13 cellular contexts compared by ENCODE assay signal in genomic region chr2:38747007-38747424, GRCh38. TPM values are rescaled to one million over a fixed set of nuclear protein-coding genes. Genes with fewer than 3 reads are reported as not detected.
DNase-seq lines count a peak whose midpoint lies in the region; ATAC-seq and TF ChIP-seq lines count a peak whose summit lies in the region.
"Had no signal": no experiment of that assay in that cellular context is flagged by ENCODE, and none has a peak within 500 bp of the region (broad histone marks: within the 10 kb centered on the region; RNA-seq: fewer than 3 reads in every experiment).

No MANE protein-coding gene starts in this region.

- no peak overlapping the region for H3K18ac ChIP-seq in neuronal stem cell (ENCODE audit: low read length)

- no peak for TF ChIP-seq CTCF in esophagus squamous epithelium (IDR thresholded peaks at IDR 0.05)

- peak overlapping the region in 1 of 4 donors; percentile 5 for H3K4me3 ChIP-seq in esophagus squamous epithelium
- no peak overlapping the region for H3K4me3 ChIP-seq in neuronal stem cell (ENCODE audit: low read length in 2 of 2)
- H3K4me3 ChIP-seq: ovary, upper lobe of left lung had no signal

- H3K4me1 ChIP-seq in esophagus squamous epithelium (peaks cover 7 to 66% (median 37%) of the 10 kb centered on the region in 3 donors), neuronal stem cell (ENCODE audit: control insufficient read depth in 2 of 2, insufficient read depth in 1 of 2, low read depth in 1 of 2, low read length in 2 of 2) (peaks cover 1 to 16% of the 10 kb centered on the region in 2 donors)

- no peak overlapping the region for H4K8ac ChIP-seq in neuronal stem cell (ENCODE audit: low read depth, low read length)

- no peak for TF ChIP-seq POLR2A in esophagus squamous epithelium (IDR thresholded peaks at IDR 0.05)

- no peak overlapping the region for H3K14ac ChIP-seq in neuronal stem cell (ENCODE audit: low read length)

- H3K27me3 ChIP-seq in esophagus squamous epithelium: no peaks in the 10 kb centered on the region
- no peaks in the 10 kb centered on the region for H3K27me3 ChIP-seq in neuronal stem cell (ENCODE audit: control insufficient read depth in 3 of 3, insufficient read depth in 3 of 3, low read depth in 1 of 3, low read length in 3 of 3)
- H3K27me3 ChIP-seq: ovary, upper lobe of left lung had no signal

- no peaks in the 10 kb centered on the region for H3K27me3 Mint-ChIP-seq in activated naive CD4-positive, alpha-beta T cell treated with anti-CD3 and anti-CD28 coated beads, Interleukin-2, amount 50 U/mL, for 24 hours
- H3K27me3 Mint-ChIP-seq in T-cell: peaks cover 0 to 3% of the 10 kb centered on the region in 2 donors
- H3K27me3 Mint-ChIP-seq in stimulated activated naive CD8-positive, alpha-beta T cell treated with anti-CD3 and anti-CD28 coated beads, Interleukin-15, amount 100 ng/mL, for 72 hours: no peaks in the 10 kb centered on the region

- CTCF ChIA-PET in T-cell (lab: Charles Lee): interaction anchor here (0.6 to 9.6 kb wide), 4 partner anchors 146 to 235 kb away, joined by 3 to 97 read pairs (median 5); no protein-coding TSS in a partner anchor

- peaks cover 75% of the 10 kb centered on the region for H3K4me1 Mint-ChIP-seq in activated naive CD4-positive, alpha-beta T cell treated with anti-CD3 and anti-CD28 coated beads, Interleukin-2, amount 50 U/mL, for 24 hours
- H3K4me1 Mint-ChIP-seq in T-cell: peaks cover 76 to 81% (median 79%) of the 10 kb centered on the region in 3 donors
- peaks cover 84% of the 10 kb centered on the region for H3K4me1 Mint-ChIP-seq in stimulated activated naive CD8-positive, alpha-beta T cell treated with anti-CD3 and anti-CD28 coated beads, Interleukin-15, amount 100 ng/mL, for 72 hours

- no peak overlapping the region for H2AFZ ChIP-seq in neuronal stem cell (ENCODE audit: low read length)

- H3K27ac ChIP-seq in epithelial cell of prostate (peak overlapping the region; percentile 81), esophagus squamous epithelium (peak overlapping the region in 1 of 4 donors; percentile 23), neuronal stem cell (replicated peaks; ENCODE audit: low read length) (no peak overlapping the region)
- H3K27ac ChIP-seq: ovary, WERI-Rb-1 had no signal

- no peak overlapping the region for H3K4ac ChIP-seq in neuronal stem cell (ENCODE audit: low read length)

- H3K36me3 ChIP-seq in esophagus squamous epithelium (peaks cover 25 to 78% (median 45%) of the 10 kb centered on the region in 3 donors), neuronal stem cell (replicated peaks in 1 of 2; ENCODE audit: control insufficient read depth in 2 of 2, insufficient read depth in 2 of 2, low read length in 2 of 2) (peaks cover 30 to 83% of the 10 kb centered on the region in 2 donors)
- H3K36me3 ChIP-seq: ovary had no signal

- H3K9ac ChIP-seq in neuronal stem cell (ENCODE audit: low read depth, low read length, poor library complexity): no peak overlapping the region

- H2BK15ac ChIP-seq in neuronal stem cell (ENCODE audit: low read length): no peak overlapping the region

- H3K23ac ChIP-seq in neuronal stem cell (ENCODE audit: low read depth, low read length, poor library complexity): no peak overlapping the region

- no peaks in the 10 kb centered on the region for H3K9me3 ChIP-seq in esophagus squamous epithelium
- H3K9me3 ChIP-seq in neuronal stem cell (replicated peaks in 1 of 2; ENCODE audit: control insufficient read depth in 2 of 2, insufficient read depth in 1 of 2, low read depth in 1 of 2, low read length in 2 of 2): no peaks in the 10 kb centered on the region
- H3K9me3 ChIP-seq: ovary, upper lobe of left lung had no signal

- H3K4me2 ChIP-seq in neuronal stem cell (ENCODE audit: insufficient read depth, low read length, poor library complexity, severe bottlenecking): no peak overlapping the region

- no peak for DNase-seq in activated naive CD4-positive, alpha-beta T cell (lab: John Stamatoyannopoulos, UW)
- DNase-seq in T-cell (no peak), epithelial cell of prostate (ENCODE audit: low read depth, low spot score) (no peak), esophagus squamous epithelium (lab: John Stamatoyannopoulos, UW) (no peak), neuronal stem cell (ENCODE audit: low spot score) (no peak)
- no peak for DNase-seq in stimulated activated naive CD8-positive, alpha-beta T cell treated with anti-CD3 and anti-CD28 coated beads, Interleukin-15, amount 100 ng/mL, for 72 hours
- DNase-seq: NCI-H187 treated with DMSO at 0.1 percent for 48 hours; ovary; stimulated activated CD4-positive, alpha-beta T cell treated with anti-CD3 and anti-CD28 coated beads, Interleukin-4, amount 100 ng/mL, for 4 hours; upper lobe of left lung; WERI-Rb-1 had no signal

- H2BK5ac ChIP-seq in neuronal stem cell (ENCODE audit: low read length): no peak overlapping the region

- ATAC-seq in T-cell (replicated peaks in 1 of 4) (no peak), GM21723 (IDR thresholded peaks at IDR 0.05; ENCODE audit: unreplicated experiment) (no peak)
- no peak for ATAC-seq in stimulated activated naive CD8-positive, alpha-beta T cell treated with anti-CD3 and anti-CD28 coated beads, Interleukin-15, amount 100 ng/mL, for 72 hours

- H3K79me1 ChIP-seq in neuronal stem cell (ENCODE audit: low read depth, low read length): no peaks in the 10 kb centered on the region

- H2BK120ac ChIP-seq in neuronal stem cell (ENCODE audit: low read depth, low read length): no peak overlapping the region

- H3K4me3 Mint-ChIP-seq in activated naive CD4-positive, alpha-beta T cell treated with anti-CD3 and anti-CD28 coated beads, Interleukin-2, amount 50 U/mL, for 24 hours: peak overlapping the region; percentile 97
- H3K4me3 Mint-ChIP-seq in T-cell: peak overlapping the region; percentile 99 to 100 (median 100)
- peak overlapping the region; percentile 68 to 96 for H3K4me3 Mint-ChIP-seq in stimulated activated naive CD8-positive, alpha-beta T cell treated with anti-CD3 and anti-CD28 coated beads, Interleukin-15, amount 100 ng/mL, for 72 hours

- no peak overlapping the region for H2BK12ac ChIP-seq in neuronal stem cell (ENCODE audit: low read length)

- intact Hi-C loops in esophagus squamous epithelium (cut with DNase I): no loop called here

- H3K27ac Mint-ChIP-seq in activated naive CD4-positive, alpha-beta T cell treated with anti-CD3 and anti-CD28 coated beads, Interleukin-2, amount 50 U/mL, for 24 hours: peak overlapping the region; percentile 90
- H3K27ac Mint-ChIP-seq in T-cell: peak overlapping the region; percentile 84 to 89
- H3K27ac Mint-ChIP-seq in stimulated activated naive CD8-positive, alpha-beta T cell treated with anti-CD3 and anti-CD28 coated beads, Interleukin-15, amount 100 ng/mL, for 72 hours: peak overlapping the region; percentile 28 to 91

- no peaks in the 10 kb centered on the region for H3K9me3 Mint-ChIP-seq in activated naive CD4-positive, alpha-beta T cell treated with anti-CD3 and anti-CD28 coated beads, Interleukin-2, amount 50 U/mL, for 24 hours
- no peaks in the 10 kb centered on the region for H3K9me3 Mint-ChIP-seq in T-cell
- H3K9me3 Mint-ChIP-seq in stimulated activated naive CD8-positive, alpha-beta T cell treated with anti-CD3 and anti-CD28 coated beads, Interleukin-15, amount 100 ng/mL, for 72 hours: no peaks in the 10 kb centered on the region

- no peak overlapping the region for H4K91ac ChIP-seq in neuronal stem cell (ENCODE audit: low read depth, low read length, poor library complexity)

- peaks cover 56% of the 10 kb centered on the region for H3K36me3 Mint-ChIP-seq in activated naive CD4-positive, alpha-beta T cell treated with anti-CD3 and anti-CD28 coated beads, Interleukin-2, amount 50 U/mL, for 24 hours
- peaks cover 68% of the 10 kb centered on the region for H3K36me3 Mint-ChIP-seq in T-cell

- H2AK5ac ChIP-seq in neuronal stem cell (ENCODE audit: low read depth, low read length): no peak overlapping the region

- POLR2A ChIA-PET in T-cell (lab: Charles Lee): interaction anchor here (0.6 to 1.7 kb wide), 8 partner anchors 99 to 370 kb away, joined by 3 to 6 read pairs (median 4); partner anchors contain the start of gene ATL2 (in 1 of the 2)

- 68 to 81% methylated on average over 4 of the region's 4 CpGs for WGBS in esophagus squamous epithelium, 2 donors
- no CpG with 5 or more reads among the region's 4 CpGs for WGBS in neuronal stem cell (ENCODE audit: extremely low coverage in 2 of 2, insufficient read length in 2 of 2, insufficient replicate concordance in 1 of 2), 2 donors

RNA-seq across cellular contexts. Expression of gene SRSF7, which starts 4.1 kb away (rescaled TPM):
- total RNA-seq in T-cell: 100 to 1,000 TPM; 252 to 649 (median 265) TPM
- 100 to 1,000 TPM in 2 of 4 donors, 10 to 100 TPM in 2; 57.0 to 127 (median 103) TPM for total RNA-seq in esophagus squamous epithelium
- 341 TPM for polyA plus RNA-seq in neuronal stem cell (2013, experiment 1 of 2)
- 342 TPM for polyA plus RNA-seq in neuronal stem cell (2013, experiment 2 of 2)

RNA-seq across cellular contexts. Expression of gene GEMIN6, which starts 31.0 kb away (rescaled TPM):
- total RNA-seq in T-cell (10 to 100 TPM in 3 of 5 donors, 1 to 10 TPM in 2; 4.2 to 16.3 (median 11.8) TPM), esophagus squamous epithelium (1 to 10 TPM; 3.7 to 7.2 (median 4.9) TPM)
- polyA plus RNA-seq in neuronal stem cell (2013, experiment 1 of 2): 8.5 TPM
- polyA plus RNA-seq in neuronal stem cell (2013, experiment 2 of 2): 9.0 TPM
